In genomic region chr1:100517517-100517916, GRCh38 we compare ENCODE assay signal across 35 cellular contexts. TPM values are rescaled to one million over a fixed set of nuclear protein-coding genes. Genes with fewer than 3 reads are reported as not detected.
"Had no signal": no experiment of that assay in that cellular context is flagged by ENCODE, and none has a peak within 500 bp of the region (broad histone marks: within the 10 kb centered on the region; RNA-seq: fewer than 3 reads in every experiment).

No MANE protein-coding gene starts in this region.

- H3K36me3 ChIP-seq: Peyer's patch had no signal

- H3K4me3 ChIP-seq: Peyer's patch had no signal

- H3K27me3 ChIP-seq: Peyer's patch had no signal

- H3K4me1 ChIP-seq: Peyer's patch had no signal

- H3K27ac ChIP-seq: Peyer's patch had no signal

- FAIRE-seq: bronchial epithelial cell had no signal

- DNase-seq: activated CD4-positive, alpha-beta memory T cell treated with anti-CD3 and anti-CD28 coated beads for 36 hours; activated CD4-positive, alpha-beta T cell treated with anti-CD3 and anti-CD28 coated beads for 4 hours; activated CD4-positive, alpha-beta T cell treated with anti-CD3 and anti-CD28 coated beads, Interleukin-2, amount 50 U/mL, for 1 hour; activated CD4-positive, CD25-positive, alpha-beta regulatory T cell treated with anti-CD3 and anti-CD28 coated beads, Interleukin-2, amount 50 U/mL, for 72 hours; activated CD8-positive, alpha-beta memory T cell treated with anti-CD3 and anti-CD28 coated beads, Interleukin-2, amount 50 U/mL, for 4 hours; activated gamma-delta T cell treated with Interleukin-2 at 50 U/mL for 16 hours; activated naive CD8-positive, alpha-beta T cell treated with anti-CD3 and anti-CD28 coated beads, Interleukin-2, amount 50 U/mL, for 24 hours; activated T-cell treated with anti-CD3 and anti-CD28 coated beads for 4 hours; activated T-cell treated with anti-CD3 and anti-CD28 coated beads, Interleukin-2, amount 50 U/mL, for 4 hours; anterior cingulate cortex; caudate nucleus; cerebellar nuclear complex; KG1; NCI-H1092 treated with DMSO at 0.1 percent for 48 hours; NCI-H1417 treated with DMSO at 0.1 percent for 48 hours; NCI-H187 treated with DMSO at 0.1 percent for 48 hours; NCI-H2081; NCI-H345; NCI-H524 treated with DMSO at 0.1 percent for 48 hours; NCI-H748 treated with DMSO at 0.1 percent for 48 hours; NK-92 treated with Interleukin-12 subunit alpha and Interleukin-12 subunit beta, amount 100 ng/mL, for 24 hours; PC-3; Peyer's patch; RPMI8226; SIG-M5; T-cell; T-helper 2 cell; T-helper 9 cell had no signal

- H3K9me3 ChIP-seq: Peyer's patch had no signal

- ATAC-seq: activated naive CD8-positive, alpha-beta T cell treated with anti-CD3 and anti-CD28 coated beads, Interleukin-2, amount 50 U/mL, for 24 hours; activated T-cell treated with anti-CD3 and anti-CD28 coated beads, Interleukin-2, amount 50 U/mL, for 4 hours; PC-3; SK-N-SH treated with all-trans-retinoic acid at 6 μM for 48 hours; T-cell; WTC11 had no signal

RNA-seq across cellular contexts. Expression of gene GPR88, which starts 20.4 kb away (rescaled TPM):
- total RNA-seq: activated CD4-positive, alpha-beta memory T cell treated with anti-CD3 and anti-CD28 coated beads for 36 hours; activated naive CD4-positive, alpha-beta T cell treated with anti-CD3 and anti-CD28 coated beads for 36 hours; activated T-cell treated with anti-CD3 and anti-CD28 coated beads, Interleukin-2, amount 50 U/mL, for 4 hours; bronchial epithelial cell; M059J; NCI-H460; SK-MEL-5; WTC11 had no signal
